Comparison of ENCODE assay signal across 25 cellular contexts in genomic region chr1:218066332-218066731, GRCh38.
"Had no signal": no experiment of that assay in that cellular context is flagged by ENCODE, and none has a peak within 500 bp of the region (broad histone marks: within the 10 kb centered on the region; RNA-seq: fewer than 3 reads in every experiment).

No MANE protein-coding gene starts in this region.

- H3K27me3 ChIP-seq: stomach, suprapubic skin, testis, thyroid gland, tibial artery, tibial nerve, transverse colon, upper lobe of left lung, uterus, vagina had no signal

- H3K9me3 ChIP-seq: stomach, suprapubic skin, testis, thoracic aorta, thyroid gland, tibial artery, tibial nerve, transverse colon, upper lobe of left lung, uterus, vagina had no signal

- H3K36me3 ChIP-seq: stomach, suprapubic skin, thoracic aorta, thyroid gland, tibial artery, tibial nerve, transverse colon, upper lobe of left lung, uterus, vagina had no signal

- ATAC-seq: stimulated activated effector memory CD8-positive, alpha-beta T cell treated with anti-CD3 and anti-CD28 coated beads, Interleukin-12 subunit alpha, Interleukin-12 subunit beta, amount 100 ng/mL, for 72 hours; stimulated activated memory B cell treated with anti-CD40 and anti-IgM and Interleukin-4, amounts not matched to agents 10 μg/mL and 1 μg/mL and 100 μg/mL, for 72 hours; stimulated activated naive B cell treated with anti-CD40 and anti-IgM and Interleukin-4, amounts not matched to agents 10 μg/mL and 1 μg/mL and 100 μg/mL, for 72 hours; stimulated activated naive CD8-positive, alpha-beta T cell treated with anti-CD3 and anti-CD28 coated beads, Interleukin-15, amount 100 ng/mL, for 72 hours; stimulated activated naive CD8-positive, alpha-beta T cell treated with anti-CD3 and anti-CD28 coated beads, Interleukin-15, Interleukin-2, amounts not matched to agents 100 U/mL and 50 U/mL, for 24 hours had no signal

- H3K4me3 ChIP-seq: stomach, suprapubic skin, testis, thoracic aorta, thyroid gland, tibial artery, tibial nerve, transverse colon, upper lobe of left lung, uterus, vagina had no signal

- DNase-seq: stimulated activated CD4-positive, alpha-beta T cell treated with anti-CD3 and anti-CD28 coated beads, Interleukin-2, amount 100 ng/mL, for 48 hours; stimulated activated CD4-positive, alpha-beta T cell treated with anti-CD3 and anti-CD28 coated beads, Interleukin-4, amount 100 ng/mL, for 1 hour; stimulated activated CD4-positive, alpha-beta T cell treated with anti-CD3 and anti-CD28 coated beads, Interleukin-4, amount 100 ng/mL, for 24 hours; stimulated activated CD4-positive, alpha-beta T cell treated with anti-CD3 and anti-CD28 coated beads, Interleukin-4, amount 100 ng/mL, for 4 hours; stimulated activated CD8-positive, alpha-beta memory T cell treated with anti-CD3 and anti-CD28 coated beads, Interleukin-4, amount 100 ng/mL, for 48 hours; stimulated activated naive B cell treated with anti-CD40 and anti-IgM and Interleukin-4, amounts not matched to agents 10 μg/mL and 1 μg/mL and 100 μg/mL, for 72 hours; stimulated activated naive CD4-positive, alpha-beta T cell; stimulated activated naive CD4-positive, alpha-beta T cell treated with Interleukin-2 at 50 U/mL for 16 hours; stimulated activated naive CD8-positive, alpha-beta T cell treated with anti-CD3 and anti-CD28 coated beads, Interleukin-15, amount 100 ng/mL, for 72 hours; stimulated activated naive CD8-positive, alpha-beta T cell treated with anti-CD3 and anti-CD28 coated beads, Interleukin-15, Interleukin-2, amounts not matched to agents 100 U/mL and 50 U/mL, for 24 hours; stomach; substantia nigra; testis; thyroid gland; tibial artery; transverse colon; trophoblast cell; upper lobe of left lung; uterus had no signal

- H3K4me1 ChIP-seq: stomach, suprapubic skin, testis, thyroid gland, tibial artery, tibial nerve, transverse colon, upper lobe of left lung, uterus, vagina had no signal

- H3K27ac ChIP-seq: stomach, suprapubic skin, testis, thoracic aorta, thyroid gland, tibial artery, tibial nerve, transverse colon, upper lobe of left lung, uterus, vagina had no signal
